15 cellular contexts compared by ENCODE assay signal in genomic region chr18:33700513-33700976, GRCh38.
DNase-seq lines count a peak whose midpoint lies in the region; ATAC-seq and TF ChIP-seq lines count a peak whose summit lies in the region.
"Had no signal": no experiment of that assay in that cellular context is flagged by ENCODE, and none has a peak within 500 bp of the region (broad histone marks: within the 10 kb centered on the region; RNA-seq: fewer than 3 reads in every experiment).

No MANE protein-coding gene starts in this region.

- H3K27ac ChIP-seq in aorta (ENCODE audit: low read depth in 1 of 2, low read length in 2 of 2): no peak overlapping the region
- H3K27ac ChIP-seq: BLaER1 treated with 17β-estradiol and CSF1 and Interleukin-3, amounts not matched to agents 10 nM and 100 nM had no signal

- H3K9me3 Mint-ChIP-seq in CD14-positive monocyte: peaks cover 0 to 3% (median 0%) of the 10 kb centered on the region in 7 donors
- peaks cover 0 to 2% of the 10 kb centered on the region in 2 donors for H3K9me3 Mint-ChIP-seq in natural killer cell
- no peaks in the 10 kb centered on the region for H3K9me3 Mint-ChIP-seq in progenitor cell of endocrine pancreas (ENCODE audit: low read depth)
- H3K9me3 Mint-ChIP-seq: activated CD8-positive, alpha-beta T cell treated with anti-CD3 and anti-CD28 coated beads for 36 hours had no signal

- H3K36me3 ChIP-seq in aorta (ENCODE audit: control insufficient read depth in 1 of 2, insufficient read depth in 2 of 2, low read length in 1 of 2): no peaks in the 10 kb centered on the region
- H3K36me3 ChIP-seq: BLaER1 treated with 17β-estradiol and CSF1 and Interleukin-3, amounts not matched to agents 10 nM and 100 nM had no signal

- H3K4me1 ChIP-seq in aorta (ENCODE audit: control insufficient read depth in 1 of 2, insufficient read depth in 2 of 2, low read length in 2 of 2): no peaks in the 10 kb centered on the region
- H3K4me1 ChIP-seq: BLaER1 treated with 17β-estradiol and CSF1 and Interleukin-3, amounts not matched to agents 10 nM and 100 nM had no signal

- H3K4me1 Mint-ChIP-seq in CD14-positive monocyte (no peaks in the 10 kb centered on the region), natural killer cell (no peaks in the 10 kb centered on the region), progenitor cell of endocrine pancreas (ENCODE audit: low read depth) (peaks cover 6% of the 10 kb centered on the region)
- H3K4me1 Mint-ChIP-seq: T-cell had no signal

- no peaks in the 10 kb centered on the region for H3K9me3 ChIP-seq in aorta (ENCODE audit: control insufficient read depth, low read length)
- H3K9me3 ChIP-seq: BLaER1 treated with 17β-estradiol and CSF1 and Interleukin-3, amounts not matched to agents 10 nM and 100 nM had no signal

- DNase-seq in CD14-positive monocyte (ENCODE audit: low spot score): no peak
- DNase-seq in natural killer cell: no peak
- DNase-seq in progenitor cell of endocrine pancreas (ENCODE audit: low spot score, unreplicated experiment): no peak
- no peak for DNase-seq in aorta
- DNase-seq: activated CD8-positive, alpha-beta T cell treated with anti-CD3 and anti-CD28 coated beads for 36 hours; activated gamma-delta T cell treated with Interleukin-2 at 50 U/mL for 16 hours; caudate nucleus; NCI-H2081; occipital lobe; T-cell had no signal

- intact Hi-C loops in CD14-positive monocyte (cut with micrococcal nuclease) (no loop called here), natural killer cell (cut with micrococcal nuclease) (no loop called here), aorta (cut with DNase I) (no loop called here)

- H3K4me3 ChIP-seq in aorta (ENCODE audit: low read length in 2 of 2): no peak overlapping the region
- H3K4me3 ChIP-seq: BLaER1 treated with 17β-estradiol and CSF1 and Interleukin-3, amounts not matched to agents 10 nM and 100 nM had no signal

- no peaks in the 10 kb centered on the region for H3K27me3 ChIP-seq in aorta (ENCODE audit: control insufficient read depth in 1 of 2, insufficient read depth in 2 of 2, low read length in 1 of 2)
- H3K27me3 ChIP-seq: BLaER1 treated with 17β-estradiol and CSF1 and Interleukin-3, amounts not matched to agents 10 nM and 100 nM had no signal

- H3K27me3 Mint-ChIP-seq in CD14-positive monocyte (ENCODE audit: low read depth in 3 of 3) (peaks cover 0 to 1% (median 0%) of the 10 kb centered on the region in 3 donors), natural killer cell (ENCODE audit: low read depth in 2 of 2) (no peaks in the 10 kb centered on the region), progenitor cell of endocrine pancreas (no peaks in the 10 kb centered on the region)
- H3K27me3 Mint-ChIP-seq: activated CD8-positive, alpha-beta T cell treated with anti-CD3 and anti-CD28 coated beads for 36 hours; T-cell had no signal

- no peak overlapping the region for H3K27ac Mint-ChIP-seq in CD14-positive monocyte
- no peak overlapping the region for H3K27ac Mint-ChIP-seq in natural killer cell
- H3K27ac Mint-ChIP-seq in progenitor cell of endocrine pancreas: no peak overlapping the region
- H3K27ac Mint-ChIP-seq: activated CD8-positive, alpha-beta T cell treated with anti-CD3 and anti-CD28 coated beads for 36 hours; T-cell had no signal

- no peak overlapping the region for H3K4me3 Mint-ChIP-seq in CD14-positive monocyte
- no peak overlapping the region for H3K4me3 Mint-ChIP-seq in natural killer cell
- no peak overlapping the region for H3K4me3 Mint-ChIP-seq in progenitor cell of endocrine pancreas (ENCODE audit: low read depth)
- H3K4me3 Mint-ChIP-seq: activated CD8-positive, alpha-beta T cell treated with anti-CD3 and anti-CD28 coated beads for 36 hours; T-cell had no signal

- WGBS in aorta, 2 donors: 94 to 96% methylated on average over 3 of the region's 3 CpGs

- H3K36me3 Mint-ChIP-seq in CD14-positive monocyte: no peaks in the 10 kb centered on the region
- no peaks in the 10 kb centered on the region for H3K36me3 Mint-ChIP-seq in natural killer cell
- H3K36me3 Mint-ChIP-seq in progenitor cell of endocrine pancreas (ENCODE audit: insufficient read depth): peaks cover 6% of the 10 kb centered on the region
- H3K36me3 Mint-ChIP-seq: T-cell had no signal

- ATAC-seq in GM18511 (IDR thresholded peaks at IDR 0.05; ENCODE audit: unreplicated experiment) (peak; percentile 88), GM21381 (IDR thresholded peaks at IDR 0.05; ENCODE audit: unreplicated experiment) (peak; percentile 71), HG02943 (IDR thresholded peaks at IDR 0.05; ENCODE audit: low read depth, unreplicated experiment) (peak; percentile 67), HG03571 (IDR thresholded peaks at IDR 0.05; ENCODE audit: unreplicated experiment) (peak; percentile 55), natural killer cell (no peak), aorta (ENCODE audit: low FRiP score) (no peak)
- ATAC-seq: activated CD8-positive, alpha-beta T cell treated with anti-CD3 and anti-CD28 coated beads for 36 hours; T-cell had no signal

- no peak for TF ChIP-seq CTCF in CD14-positive monocyte (IDR thresholded peaks at IDR 0.05)
- TF ChIP-seq CTCF in natural killer cell (IDR thresholded peaks at IDR 0.05): no peak
- no peak for TF ChIP-seq CTCF in progenitor cell of endocrine pancreas (IDR thresholded peaks at IDR 0.05; ENCODE audit: unreplicated experiment)

Comparison
In these comparisons a context has a peak if more than half of its experiments do, and no peak if none do; other contexts are left out.
1. ATAC-seq: peak in GM18511 (single experiment), GM21381 (single experiment), HG02943 (single experiment) and HG03571 (single experiment); none in natural killer cell (0 of 3) and aorta (single experiment).